9 cellular contexts compared by ENCODE assay signal in the genomic region with DNA sequence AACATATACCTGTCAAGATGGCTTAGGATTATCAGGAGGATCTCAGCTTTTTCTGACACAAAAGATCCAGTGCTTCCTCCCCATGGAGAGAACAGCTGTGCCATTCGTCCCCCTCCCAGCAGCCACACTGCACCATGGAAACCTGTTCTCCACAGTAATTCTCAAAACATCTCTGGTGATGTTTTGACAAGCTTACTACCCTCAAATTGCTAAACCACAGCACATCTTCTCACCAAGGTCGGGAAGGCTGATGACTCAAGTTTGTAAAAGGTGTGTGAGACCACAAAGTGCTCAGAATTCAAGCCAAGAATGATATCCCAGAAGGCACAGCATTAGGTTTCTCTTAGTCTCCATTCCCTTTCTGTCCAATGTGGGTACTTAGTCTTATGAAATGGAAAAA. TPM values are rescaled to one million over a fixed set of nuclear protein-coding genes. Genes with fewer than 3 reads are reported as not detected.
A peak's percentile ranks its signal among the peaks of the same experiment; 100 is the strongest.
DNase-seq lines count a peak whose midpoint lies in the region; ATAC-seq and TF ChIP-seq lines count a peak whose summit lies in the region.
"Had no signal": no experiment of that assay in that cellular context is flagged by ENCODE, and none has a peak within 500 bp of the region (broad histone marks: within the 10 kb centered on the region; RNA-seq: fewer than 3 reads in every experiment).

No MANE protein-coding gene starts in this region.

- peak; percentile 55 for ATAC-seq in GM19328 (IDR thresholded peaks at IDR 0.05; ENCODE audit: unreplicated experiment)
- ATAC-seq in HG02885 (IDR thresholded peaks at IDR 0.05; ENCODE audit: poor library complexity, unreplicated experiment) = peak; percentile 75

- peaks cover 44% of the 10 kb centered on the region for H3K4me1 Mint-ChIP-seq in T-helper 1 cell treated with Interleukin-12 subunit alpha and Interleukin-12 subunit beta and Interleukin-4 antibody, amounts not matched to agents 30 μg/mL and 1 μg/mL, for 36 hours (ENCODE audit: low read depth)
- peaks cover 8% of the 10 kb centered on the region for H3K4me1 Mint-ChIP-seq in osteocyte (ENCODE audit: unreplicated experiment)

- H3K4me3 Mint-ChIP-seq in T-helper 1 cell treated with Interleukin-12 subunit alpha and Interleukin-12 subunit beta and Interleukin-4 antibody, amounts not matched to agents 30 μg/mL and 1 μg/mL, for 36 hours = peak overlapping the region; percentile 19
- no peak overlapping the region for H3K4me3 Mint-ChIP-seq in osteocyte (ENCODE audit: unreplicated experiment)

- H3K4me3 ChIP-seq in skeletal muscle cell (ENCODE audit: low read depth, low read length) = no peak overlapping the region

- peaks cover 2% of the 10 kb centered on the region for H3K36me3 Mint-ChIP-seq in T-helper 1 cell treated with Interleukin-12 subunit alpha and Interleukin-12 subunit beta and Interleukin-4 antibody, amounts not matched to agents 30 μg/mL and 1 μg/mL, for 36 hours (ENCODE audit: low read depth)
- no peaks in the 10 kb centered on the region for H3K36me3 Mint-ChIP-seq in osteocyte (ENCODE audit: unreplicated experiment)

- DNase-seq in skeletal muscle cell (ENCODE audit: low read depth) (peak; percentile 81), MV-4-11 (lab: John Stamatoyannopoulos, UW) (no peak), osteocyte (ENCODE audit: extremely low spot score, unreplicated experiment) (no peak), putamen (ENCODE audit: low spot score) (no peak), activated gamma-delta T cell (lab: John Stamatoyannopoulos, UW) (no peak)

- peak overlapping the region; percentile 83 for H3K27ac Mint-ChIP-seq in T-helper 1 cell treated with Interleukin-12 subunit alpha and Interleukin-12 subunit beta and Interleukin-4 antibody, amounts not matched to agents 30 μg/mL and 1 μg/mL, for 36 hours
- H3K27ac Mint-ChIP-seq in osteocyte (ENCODE audit: unreplicated experiment) = no peak overlapping the region

- H3K27me3 Mint-ChIP-seq in T-helper 1 cell treated with Interleukin-12 subunit alpha and Interleukin-12 subunit beta and Interleukin-4 antibody, amounts not matched to agents 30 μg/mL and 1 μg/mL, for 36 hours (ENCODE audit: low read depth) = peaks cover 25% of the 10 kb centered on the region
- peaks cover 24% of the 10 kb centered on the region for H3K27me3 Mint-ChIP-seq in osteocyte (ENCODE audit: unreplicated experiment)

- no peak for TF ChIP-seq CTCF in osteocyte (IDR thresholded peaks at IDR 0.05)

- H3K9me3 Mint-ChIP-seq in T-helper 1 cell treated with Interleukin-12 subunit alpha and Interleukin-12 subunit beta and Interleukin-4 antibody, amounts not matched to agents 30 μg/mL and 1 μg/mL, for 36 hours = no peaks in the 10 kb centered on the region
- H3K9me3 Mint-ChIP-seq in osteocyte (ENCODE audit: unreplicated experiment) = no peaks in the 10 kb centered on the region

RNA-seq across cellular contexts. Expression of a gene that starts 3.9 kb away (rescaled TPM):
- not detected in 2 replicates for total RNA-seq in osteocyte
- total RNA-seq: HT-29 had no signal
